Comparison of ENCODE assay signal across 21 cellular contexts in the genomic region with DNA sequence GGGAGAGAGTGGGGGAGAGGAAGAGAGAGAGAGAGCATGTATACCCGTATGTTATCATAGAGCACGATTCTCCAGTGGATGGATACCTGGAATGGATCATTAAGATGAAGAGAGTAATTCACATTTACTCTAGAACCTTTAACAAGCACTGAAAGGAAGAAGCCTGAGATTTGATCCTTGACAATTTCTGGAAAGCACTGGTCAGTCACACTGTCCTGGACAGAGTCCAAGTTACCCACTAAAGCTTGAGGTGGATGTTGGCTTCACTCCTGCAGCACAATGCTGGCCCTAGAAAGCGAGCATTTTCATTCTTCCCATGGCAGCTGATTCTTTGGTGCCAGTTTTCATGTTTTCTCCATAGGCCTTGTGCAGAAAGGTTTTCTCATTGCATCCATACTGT. TPM values are rescaled to one million over a fixed set of nuclear protein-coding genes. Genes with fewer than 3 reads are reported as not detected.
DNase-seq lines count a peak whose midpoint lies in the region; ATAC-seq and TF ChIP-seq lines count a peak whose summit lies in the region.
"Had no signal": no experiment of that assay in that cellular context is flagged by ENCODE, and none has a peak within 500 bp of the region (broad histone marks: within the 10 kb centered on the region; RNA-seq: fewer than 3 reads in every experiment).

No MANE protein-coding gene starts in this region.

- H2AFZ ChIP-seq in mammary epithelial cell (ENCODE audit: low read depth, low read length), result peak overlapping the region; percentile 23

- no peaks in the 10 kb centered on the region for H4K20me1 ChIP-seq in mammary epithelial cell (ENCODE audit: insufficient read depth, low read length)

- dilution Hi-C loops in mammary epithelial cell (cut with HindIII; ENCODE audit: low sequenced_read_pairs), result loop anchor here (25.0 kb wide), 1 partner anchor 214 kb away; no protein-coding TSS in a partner anchor

- no peak for TF ChIP-seq CTCF in mammary epithelial cell (conservative IDR thresholded peaks at IDR 0.05 in 1 of 2, IDR thresholded peaks at IDR 0.05 in 1 of 2; ENCODE audit: extremely low read depth in 1 of 2, insufficient read depth in 1 of 2, low read depth in 1 of 2, low read length in 2 of 2)

- no peak overlapping the region for H3K4me3 ChIP-seq in mammary epithelial cell (replicated peaks in 1 of 3; ENCODE audit: insufficient read depth in 1 of 3, low read depth in 2 of 3, low read length in 3 of 3)
- H3K4me3 ChIP-seq: heart left ventricle, upper lobe of left lung had no signal

- H3K4me2 ChIP-seq in mammary epithelial cell (ENCODE audit: insufficient read depth, low read depth, low read length), result peak overlapping the region; percentile 58

- H3K27ac ChIP-seq in mammary epithelial cell (ENCODE audit: insufficient read depth, low read depth, low read length), result peak overlapping the region; percentile 55
- H3K27ac ChIP-seq: HL-60, upper lobe of left lung had no signal

- peaks cover 35% of the 10 kb centered on the region for H3K4me1 ChIP-seq in mammary epithelial cell (ENCODE audit: insufficient read depth, low read length)
- H3K4me1 ChIP-seq: upper lobe of left lung had no signal

- H3K9me3 Mint-ChIP-seq in activated naive CD4-positive, alpha-beta T cell treated with anti-CD3 and anti-CD28 coated beads for 36 hours, result no peaks in the 10 kb centered on the region
- H3K9me3 Mint-ChIP-seq: activated CD4-positive, alpha-beta memory T cell treated with anti-CD3 and anti-CD28 coated beads, Interleukin-2, amount 10 ng/mL, durations not matched to agents 7 days and 5 days; activated T-cell treated with anti-CD3 and anti-CD28 coated beads, Interleukin-2, amount 50 U/mL, for 72 hours; stimulated activated effector memory CD8-positive, alpha-beta T cell treated with anti-CD3 and anti-CD28 coated beads, Interleukin-12 subunit alpha, Interleukin-12 subunit beta, amount 100 ng/mL, for 72 hours had no signal

- no peaks in the 10 kb centered on the region for H3K27me3 Mint-ChIP-seq in activated naive CD4-positive, alpha-beta T cell treated with anti-CD3 and anti-CD28 coated beads for 36 hours (ENCODE audit: low read depth)
- H3K27me3 Mint-ChIP-seq: activated CD4-positive, alpha-beta memory T cell treated with anti-CD3 and anti-CD28 coated beads, Interleukin-2, amount 10 ng/mL, durations not matched to agents 7 days and 5 days had no signal

- in situ Hi-C loops in mammary epithelial cell (cut with MboI; ENCODE audit: low sequenced_read_pairs in 2 of 2), result loop anchor here in 1 of 2 donors (5.0 to 25.0 kb wide), 2 partner anchors 79 to 214 kb away; no protein-coding TSS in a partner anchor

- no peak for ATAC-seq in GM19467 (IDR thresholded peaks at IDR 0.05; ENCODE audit: unreplicated experiment)
- ATAC-seq in HG02884 (IDR thresholded peaks at IDR 0.05; ENCODE audit: unreplicated experiment), result no peak
- no peak for ATAC-seq in HG03025 (IDR thresholded peaks at IDR 0.05; ENCODE audit: low FRiP score, unreplicated experiment)
- ATAC-seq: activated T-cell treated with anti-CD3 and anti-CD28 coated beads, Interleukin-2, amount 50 U/mL, for 72 hours; esophagus mucosa; Panc1; stimulated activated effector memory CD8-positive, alpha-beta T cell treated with anti-CD3 and anti-CD28 coated beads, Interleukin-12 subunit alpha, Interleukin-12 subunit beta, amount 100 ng/mL, for 72 hours had no signal

- peak overlapping the region; percentile 6 for H3K27ac Mint-ChIP-seq in activated naive CD4-positive, alpha-beta T cell treated with anti-CD3 and anti-CD28 coated beads for 36 hours
- H3K27ac Mint-ChIP-seq: activated CD4-positive, alpha-beta memory T cell treated with anti-CD3 and anti-CD28 coated beads, Interleukin-2, amount 10 ng/mL, durations not matched to agents 7 days and 5 days; activated T-cell treated with anti-CD3 and anti-CD28 coated beads, Interleukin-2, amount 50 U/mL, for 72 hours; stimulated activated effector memory CD8-positive, alpha-beta T cell treated with anti-CD3 and anti-CD28 coated beads, Interleukin-12 subunit alpha, Interleukin-12 subunit beta, amount 100 ng/mL, for 72 hours had no signal

- peaks cover 28% of the 10 kb centered on the region for H3K36me3 ChIP-seq in mammary epithelial cell (ENCODE audit: insufficient read depth, low read length)

- H3K9ac ChIP-seq in mammary epithelial cell (ENCODE audit: insufficient read depth, low read length), result no peak overlapping the region

- peaks cover 2% of the 10 kb centered on the region for H3K4me1 Mint-ChIP-seq in activated naive CD4-positive, alpha-beta T cell treated with anti-CD3 and anti-CD28 coated beads for 36 hours (ENCODE audit: low read depth)
- H3K4me1 Mint-ChIP-seq: activated CD4-positive, alpha-beta memory T cell treated with anti-CD3 and anti-CD28 coated beads, Interleukin-2, amount 10 ng/mL, durations not matched to agents 7 days and 5 days; stimulated activated effector memory CD8-positive, alpha-beta T cell treated with anti-CD3 and anti-CD28 coated beads, Interleukin-12 subunit alpha, Interleukin-12 subunit beta, amount 100 ng/mL, for 72 hours had no signal

- CTCF ChIA-PET in activated naive CD4-positive, alpha-beta T cell treated with anti-CD3 and anti-CD28 coated beads for 36 hours (lab: Charles Lee), result interaction anchor here (1.2 to 1.6 kb wide), 3 partner anchors 84 to 221 kb away, joined by 3 to 4 read pairs (median 3); no protein-coding TSS in a partner anchor
- CTCF ChIA-PET in mammary epithelial cell (lab: Charles Lee; ENCODE audit: low non-redundant PET), result interaction anchor here (0.6 kb wide), 1 partner anchor 24 kb away, joined by 3 read pairs; no protein-coding TSS in a partner anchor

- BruUV-seq in mammary epithelial cell (replicated peaks; lab: Mats Ljungman, UMichigan), result TSS peak; percentile 26

- H3K79me2 ChIP-seq in mammary epithelial cell (ENCODE audit: insufficient read depth, low read length), result no peaks in the 10 kb centered on the region

- H3K27me3 ChIP-seq in mammary epithelial cell (ENCODE audit: insufficient read depth, low read length), result no peaks in the 10 kb centered on the region
- H3K27me3 ChIP-seq: heart left ventricle, upper lobe of left lung had no signal

- no peak for DNase-seq in activated naive CD4-positive, alpha-beta T cell treated with anti-CD3 and anti-CD28 coated beads for 36 hours
- no peak for DNase-seq in activated naive CD4-positive, alpha-beta T cell treated with Interleukin-2 at 50 U/mL for 16 hours
- DNase-seq in mammary epithelial cell (no peak), midbrain (lab: John Stamatoyannopoulos, UW) (peak; percentile 4)
- DNase-seq in stimulated activated naive CD4-positive, alpha-beta T cell treated with Interleukin-2 at 50 U/mL for 16 hours (lab: John Stamatoyannopoulos, UW), result no peak
- DNase-seq: activated CD4-positive, alpha-beta memory T cell treated with anti-CD3 and anti-CD28 coated beads, Interleukin-2, amount 10 ng/mL, durations not matched to agents 7 days and 5 days; activated T-cell treated with anti-CD3 and anti-CD28 coated beads, Interleukin-2, amount 50 U/mL, for 72 hours; heart left ventricle; NCI-H1092 treated with DMSO at 0.1 percent for 48 hours; nucleus accumbens; small intestine; upper lobe of left lung had no signal

- 47% methylated on average over 3 of the region's 3 CpGs for WGBS in mammary epithelial cell (ENCODE audit: low coverage, missing lambda C conversion rate)

- H3K36me3 Mint-ChIP-seq in activated naive CD4-positive, alpha-beta T cell treated with anti-CD3 and anti-CD28 coated beads for 36 hours (ENCODE audit: low read depth), result peaks cover 52% of the 10 kb centered on the region

- intact Hi-C loops in activated naive CD4-positive, alpha-beta T cell treated with anti-CD3 and anti-CD28 coated beads for 36 hours (cut with micrococcal nuclease), result no loop called here
- intact Hi-C loops in mammary epithelial cell (cut with micrococcal nuclease), result loop anchor here (10.0 kb wide), 1 partner anchor 186 kb away; the partner anchor contains the start of gene TREM1

- H3K9me3 ChIP-seq in mammary epithelial cell (replicated peaks; ENCODE audit: insufficient read depth, low read length), result no peaks in the 10 kb centered on the region
- H3K9me3 ChIP-seq: heart left ventricle, upper lobe of left lung had no signal

- H3K4me3 Mint-ChIP-seq in activated naive CD4-positive, alpha-beta T cell treated with anti-CD3 and anti-CD28 coated beads for 36 hours, result no peak overlapping the region
- H3K4me3 Mint-ChIP-seq: activated CD4-positive, alpha-beta memory T cell treated with anti-CD3 and anti-CD28 coated beads, Interleukin-2, amount 10 ng/mL, durations not matched to agents 7 days and 5 days; activated T-cell treated with anti-CD3 and anti-CD28 coated beads, Interleukin-2, amount 50 U/mL, for 72 hours; stimulated activated effector memory CD8-positive, alpha-beta T cell treated with anti-CD3 and anti-CD28 coated beads, Interleukin-12 subunit alpha, Interleukin-12 subunit beta, amount 100 ng/mL, for 72 hours had no signal

RNA-seq across cellular contexts. Expression of gene NFYA, which starts 25.6 kb away (rescaled TPM):
- total RNA-seq in activated naive CD4-positive, alpha-beta T cell treated with anti-CD3 and anti-CD28 coated beads for 36 hours, result 10 to 100 TPM; 38.0 to 38.7 TPM
- 10 to 100 TPM; 18.5 to 29.1 TPM for total RNA-seq in mammary epithelial cell
- 12.5 TPM for polyA plus RNA-seq in mammary epithelial cell
- polyA minus RNA-seq in mammary epithelial cell, result 20.7 TPM

RNA-seq across cellular contexts. Expression of gene OARD1, which starts 26.2 kb away (rescaled TPM):
- 10 to 100 TPM; 59.0 to 60.8 TPM for total RNA-seq in activated naive CD4-positive, alpha-beta T cell treated with anti-CD3 and anti-CD28 coated beads for 36 hours
- total RNA-seq in mammary epithelial cell, result 10 to 100 TPM in 1 of 2 donors, 1 to 10 TPM in 1; 9.3 to 22.2 TPM
- 10.0 TPM for polyA plus RNA-seq in mammary epithelial cell
- polyA minus RNA-seq in mammary epithelial cell, result 5.1 TPM

RNA-seq across cellular contexts. Expression of gene APOBEC2, which starts 45.4 kb away (rescaled TPM):
- not detected for total RNA-seq in activated naive CD4-positive, alpha-beta T cell treated with anti-CD3 and anti-CD28 coated beads for 36 hours
- not detected for total RNA-seq in mammary epithelial cell
- polyA plus RNA-seq in mammary epithelial cell, result not detected
- not detected for polyA minus RNA-seq in mammary epithelial cell
- total RNA-seq: activated CD4-positive, alpha-beta memory T cell treated with anti-CD3 and anti-CD28 coated beads, Interleukin-2, amount 10 ng/mL, durations not matched to agents 7 days and 5 days; activated T-cell treated with anti-CD3 and anti-CD28 coated beads, Interleukin-2, amount 50 U/mL, for 72 hours; dermis microvascular lymphatic vessel endothelial cell; esophagus mucosa; upper lobe of left lung had no signal

RNA-seq across cellular contexts. Expression of gene TREML1, which starts 55.8 kb away (rescaled TPM):
- not detected for total RNA-seq in activated naive CD4-positive, alpha-beta T cell treated with anti-CD3 and anti-CD28 coated beads for 36 hours
- total RNA-seq in mammary epithelial cell, result 1 to 10 TPM in 1 of 2 donors, under 1 TPM in 1; 0.83 to 2.1 TPM
- 3.0 TPM for polyA plus RNA-seq in mammary epithelial cell
- polyA minus RNA-seq in mammary epithelial cell, result 11.9 TPM
- total RNA-seq: activated CD4-positive, alpha-beta memory T cell treated with anti-CD3 and anti-CD28 coated beads, Interleukin-2, amount 10 ng/mL, durations not matched to agents 7 days and 5 days; activated T-cell treated with anti-CD3 and anti-CD28 coated beads, Interleukin-2, amount 50 U/mL, for 72 hours; dermis microvascular lymphatic vessel endothelial cell had no signal

RNA-seq across cellular contexts. Expression of gene TSPO2, which starts 56.1 kb away (rescaled TPM):
- not detected for total RNA-seq in activated naive CD4-positive, alpha-beta T cell treated with anti-CD3 and anti-CD28 coated beads for 36 hours
- total RNA-seq in mammary epithelial cell, result not detected
- polyA plus RNA-seq in mammary epithelial cell, result not detected
- polyA minus RNA-seq in mammary epithelial cell, result not detected
- total RNA-seq: activated CD4-positive, alpha-beta memory T cell treated with anti-CD3 and anti-CD28 coated beads, Interleukin-2, amount 10 ng/mL, durations not matched to agents 7 days and 5 days; activated T-cell treated with anti-CD3 and anti-CD28 coated beads, Interleukin-2, amount 50 U/mL, for 72 hours; dermis microvascular lymphatic vessel endothelial cell; esophagus mucosa; heart left ventricle; upper lobe of left lung had no signal
- polyA plus RNA-seq: heart left ventricle, keratinocyte had no signal
